ENCODE assay signal across 16 cellular contexts in genomic region chr17:61465550-61466237, GRCh38. TPM values are rescaled to one million over a fixed set of nuclear protein-coding genes. Genes with fewer than 3 reads are reported as not detected.
DNase-seq lines count a peak whose midpoint lies in the region; ATAC-seq and TF ChIP-seq lines count a peak whose summit lies in the region.
"Had no signal": no experiment of that assay in that cellular context is flagged by ENCODE, and none has a peak within 500 bp of the region (broad histone marks: within the 10 kb centered on the region; RNA-seq: fewer than 3 reads in every experiment).

No MANE protein-coding gene starts in this region.

- H3K9me3 Mint-ChIP-seq in glutamatergic neuron (ENCODE audit: unreplicated experiment) (no peaks in the 10 kb centered on the region), neural progenitor cell (peaks cover under 1% of the 10 kb centered on the region)

- no peak for ATAC-seq in Right ventricle myocardium superior (ENCODE audit: poor library complexity)
- no peak for ATAC-seq in left cardiac atrium
- no peak for ATAC-seq in GM21381 (IDR thresholded peaks at IDR 0.05; ENCODE audit: unreplicated experiment)
- ATAC-seq: A549, HCT116, K562 had no signal

- peaks cover 68% of the 10 kb centered on the region for H3K27me3 ChIP-seq in neural progenitor cell

- H2AFZ ChIP-seq in neural progenitor cell (replicated peaks): no peak overlapping the region

- H3K27me3 Mint-ChIP-seq in glutamatergic neuron (ENCODE audit: unreplicated experiment): peaks cover 11% of the 10 kb centered on the region
- H3K27me3 Mint-ChIP-seq in neural progenitor cell (ENCODE audit: insufficient read depth, low read depth): peaks cover 37% of the 10 kb centered on the region

- no peaks in the 10 kb centered on the region for H3F3A ChIP-seq in neural progenitor cell (ENCODE audit: low read depth)

- H3K4me1 Mint-ChIP-seq in glutamatergic neuron (ENCODE audit: low read depth, unreplicated experiment) (peaks cover 20% of the 10 kb centered on the region), neural progenitor cell (peaks cover 20% of the 10 kb centered on the region)

- no peak overlapping the region for H3K4me3 ChIP-seq in neural progenitor cell
- H3K4me3 ChIP-seq: A549; BLaER1 treated with 17β-estradiol and CSF1 and Interleukin-3, amounts not matched to agents 10 nM and 100 nM; K562 had no signal

- no peak overlapping the region for H3K9ac ChIP-seq in neural progenitor cell
- H3K9ac ChIP-seq: BLaER1 treated with 17β-estradiol and CSF1 and Interleukin-3, amounts not matched to agents 10 nM and 100 nM had no signal

- H3K36me3 Mint-ChIP-seq in glutamatergic neuron (ENCODE audit: unreplicated experiment) (no peaks in the 10 kb centered on the region), neural progenitor cell (no peaks in the 10 kb centered on the region)

- no peaks in the 10 kb centered on the region for H3K79me2 ChIP-seq in neural progenitor cell (ENCODE audit: low read depth)

- H3K36me3 ChIP-seq in neural progenitor cell: no peaks in the 10 kb centered on the region
- H3K36me3 ChIP-seq: BLaER1 treated with 17β-estradiol and CSF1 and Interleukin-3, amounts not matched to agents 10 nM and 100 nM had no signal

- peaks cover 10% of the 10 kb centered on the region for H4K20me1 ChIP-seq in neural progenitor cell (ENCODE audit: low read depth)
- H4K20me1 ChIP-seq: BLaER1 treated with 17β-estradiol and CSF1 and Interleukin-3, amounts not matched to agents 10 nM and 100 nM had no signal

- intact Hi-C loops in Right ventricle myocardium superior (cut with DNase I) (no loop called here), left cardiac atrium (cut with DNase I) (no loop called here)

- no peak overlapping the region for H3K27ac Mint-ChIP-seq in glutamatergic neuron (ENCODE audit: unreplicated experiment)
- peak overlapping the region; percentile 34 for H3K27ac Mint-ChIP-seq in neural progenitor cell

- H3K4me1 ChIP-seq in neural progenitor cell: peaks cover 20% of the 10 kb centered on the region

- peak overlapping the region; percentile 12 for H3K4me3 Mint-ChIP-seq in glutamatergic neuron (ENCODE audit: unreplicated experiment)
- H3K4me3 Mint-ChIP-seq in neural progenitor cell: no peak overlapping the region

- H3K4me2 ChIP-seq in neural progenitor cell: no peak overlapping the region
- H3K4me2 ChIP-seq: A549 had no signal

- no peaks in the 10 kb centered on the region for H3K9me3 ChIP-seq in neural progenitor cell (ENCODE audit: low read depth)
- H3K9me3 ChIP-seq: A549; BLaER1 treated with 17β-estradiol and CSF1 and Interleukin-3, amounts not matched to agents 10 nM and 100 nM had no signal

- DNase-seq in Right ventricle myocardium superior (peak; percentile 10), left cardiac atrium (no peak), glutamatergic neuron (no peak), neural progenitor cell (ENCODE audit: low spot score) (no peak), NCI-H1694 treated with DMSO at 0.1 percent for 48 hours (lab: John Stamatoyannopoulos, UW) (no peak), NOMO-1 (lab: John Stamatoyannopoulos, UW; ENCODE audit: unreplicated experiment in 2 of 2) (no peak)
- DNase-seq: DMS79 treated with DMSO at 0.1 percent for 48 hours, NCI-H1436 treated with DMSO at 0.1 percent for 48 hours, NCI-H524, SHP77 treated with DMSO at 0.1 percent for 48 hours had no signal

- no peak overlapping the region for H3K27ac ChIP-seq in neural progenitor cell
- H3K27ac ChIP-seq: A549; BLaER1 treated with 17β-estradiol and CSF1 and Interleukin-3, amounts not matched to agents 10 nM and 100 nM; HL-60 had no signal

- TF ChIP-seq CTCF in glutamatergic neuron (IDR thresholded peaks at IDR 0.05; ENCODE audit: partially characterized antibody, unreplicated experiment) (no peak), neural progenitor cell (IDR thresholded peaks at IDR 0.05) (no peak)

RNA-seq across cellular contexts. Expression of gene TBX4, which starts 13.5 kb away (rescaled TPM):
- not detected for total RNA-seq in Right ventricle myocardium superior
- not detected for total RNA-seq in left cardiac atrium
- not detected for total RNA-seq in glutamatergic neuron (ENCODE audit: unreplicated experiment)
- not detected in 2 replicates for total RNA-seq in neural progenitor cell (ENCODE audit: low replicate concordance)
- total RNA-seq: K562 had no signal
